24 cellular contexts compared by ENCODE assay signal in the genomic region with DNA sequence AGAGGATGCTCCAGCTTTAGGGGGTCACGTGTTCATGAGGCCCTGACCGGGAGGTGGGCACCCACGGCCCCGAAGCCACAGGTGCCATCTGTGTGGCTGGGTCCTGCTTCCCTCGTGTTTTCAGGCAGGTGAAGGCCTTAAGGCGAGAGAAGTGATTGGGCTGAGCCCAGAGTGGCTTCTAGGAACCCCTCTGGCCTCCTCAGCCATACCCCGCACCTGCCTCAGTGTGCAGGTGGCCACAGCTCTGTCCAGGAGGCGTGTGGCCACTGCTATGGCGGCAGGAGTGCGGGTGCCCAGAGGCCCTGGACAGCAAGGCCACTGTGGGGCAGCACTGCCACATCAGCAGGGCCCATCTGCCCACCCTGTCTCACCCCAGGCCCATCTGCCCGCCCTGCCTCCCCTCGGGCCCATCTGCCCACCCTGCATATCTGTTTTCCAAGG. TPM values are rescaled to one million over a fixed set of nuclear protein-coding genes. Genes with fewer than 3 reads are reported as not detected.
"Had no signal": no experiment of that assay in that cellular context is flagged by ENCODE, and none has a peak within 500 bp of the region (broad histone marks: within the 10 kb centered on the region; RNA-seq: fewer than 3 reads in every experiment).

No MANE protein-coding gene starts in this region.

- H3K4me1 Mint-ChIP-seq: nephron, WTC11 had no signal

- H3K4me3 Mint-ChIP-seq: activated CD8-positive, alpha-beta T cell treated with anti-CD3 and anti-CD28 coated beads for 36 hours; activated naive CD8-positive, alpha-beta T cell; activated T-cell treated with anti-CD3 and anti-CD28 coated beads, Interleukin-2, amount 50 U/mL, for 4 hours; effector memory CD8-positive, alpha-beta T cell; nephron; WTC11 had no signal

- H3K27ac ChIP-seq: epithelial cell of prostate, heart left ventricle, tibial nerve, uterus had no signal

- H3K36me3 Mint-ChIP-seq: activated naive CD8-positive, alpha-beta T cell; WTC11 had no signal

- DNase-seq: activated CD4-positive, alpha-beta T cell treated with anti-CD3 and anti-CD28 coated beads for 48 hours; activated CD8-positive, alpha-beta T cell treated with anti-CD3 and anti-CD28 coated beads for 36 hours; activated effector memory CD4-positive, alpha-beta T cell treated with anti-CD3 and anti-CD28 coated beads, Interleukin-2, amount 50 U/mL, for 16 hours; activated T-cell treated with anti-CD3 and anti-CD28 coated beads, Interleukin-2, amount 50 U/mL, for 4 hours; dermis blood vessel endothelial cell; effector memory CD8-positive, alpha-beta T cell; mesenchymal stem cell; stimulated activated CD4-positive, alpha-beta T cell treated with anti-CD3 and anti-CD28 coated beads, Interleukin-15, amount 100 ng/mL, for 24 hours; stimulated activated CD4-positive, alpha-beta T cell treated with anti-CD3 and anti-CD28 coated beads, Interleukin-4, amount 100 ng/mL, for 24 hours; stimulated activated naive CD4-positive, alpha-beta T cell treated with Interleukin-2 at 50 U/mL for 16 hours; substantia nigra; uterus had no signal

- H3K9me3 Mint-ChIP-seq: activated CD8-positive, alpha-beta T cell treated with anti-CD3 and anti-CD28 coated beads for 36 hours; activated T-cell treated with anti-CD3 and anti-CD28 coated beads, Interleukin-2, amount 50 U/mL, for 4 hours; effector memory CD8-positive, alpha-beta T cell; nephron; WTC11 had no signal

- H3K36me3 ChIP-seq: uterus had no signal

- H3K9me3 ChIP-seq: heart left ventricle, tibial nerve, uterus had no signal

- H3K27me3 Mint-ChIP-seq: activated CD8-positive, alpha-beta T cell treated with anti-CD3 and anti-CD28 coated beads for 36 hours; activated naive CD8-positive, alpha-beta T cell; effector memory CD8-positive, alpha-beta T cell had no signal

- H3K27ac Mint-ChIP-seq: activated CD8-positive, alpha-beta T cell treated with anti-CD3 and anti-CD28 coated beads for 36 hours; activated naive CD8-positive, alpha-beta T cell; nephron; WTC11 had no signal

- H3K4me3 ChIP-seq: heart left ventricle, tibial nerve, uterus had no signal

- ATAC-seq: activated CD8-positive, alpha-beta T cell treated with anti-CD3 and anti-CD28 coated beads for 36 hours; activated T-cell treated with anti-CD3 and anti-CD28 coated beads, Interleukin-2, amount 50 U/mL, for 4 hours; effector memory CD8-positive, alpha-beta T cell; heart left ventricle; left lobe of liver; WTC11 had no signal

- H3K4me1 ChIP-seq: heart left ventricle, tibial nerve, uterus had no signal

- H3K27me3 ChIP-seq: heart left ventricle, tibial nerve, uterus had no signal

RNA-seq across cellular contexts. Expression of gene NKX1-1, which starts 25.0 kb away (rescaled TPM):
- total RNA-seq: activated CD8-positive, alpha-beta T cell treated with anti-CD3 and anti-CD28 coated beads for 36 hours; activated T-cell treated with anti-CD3 and anti-CD28 coated beads, Interleukin-2, amount 50 U/mL, for 4 hours; cerebellum; dermis blood vessel endothelial cell; fibroblast of lung; frontal cortex; heart left ventricle; left lobe of liver; osteocyte; pulmonary artery endothelial cell; tibial nerve; uterus; WTC11 had no signal
- polyA plus RNA-seq: fibroblast of lung, heart left ventricle had no signal
